ENCODE assay signal across 11 cellular contexts in genomic region chr18:21074336-21075323, GRCh38. TPM values are rescaled to one million over a fixed set of nuclear protein-coding genes. Genes with fewer than 3 reads are reported as not detected.
A peak's percentile ranks its signal among the peaks of the same experiment; 100 is the strongest.
DNase-seq lines count a peak whose midpoint lies in the region; ATAC-seq and TF ChIP-seq lines count a peak whose summit lies in the region.
"Had no signal": no experiment of that assay in that cellular context is flagged by ENCODE, and none has a peak within 500 bp of the region (broad histone marks: within the 10 kb centered on the region; RNA-seq: fewer than 3 reads in every experiment).

No MANE protein-coding gene starts in this region.

- peaks cover 3% of the 10 kb centered on the region for H3K36me3 Mint-ChIP-seq in activated naive CD4-positive, alpha-beta T cell treated with anti-CD3 and anti-CD28 coated beads, Interleukin-2, amount 10 ng/mL, durations not matched to agents 7 days and 5 days

- TF ChIP-seq POLR2A in upper lobe of left lung (IDR thresholded peaks at IDR 0.05) = no peak

- TF ChIP-seq EP300 in upper lobe of left lung (IDR thresholded peaks at IDR 0.05) = no peak

- no peak overlapping the region for H3K4me2 ChIP-seq in OCI-LY1 (ENCODE audit: low read length)

- no peak overlapping the region for H2AFZ ChIP-seq in OCI-LY1 (ENCODE audit: low read length)

- H3K9ac ChIP-seq in OCI-LY1 (ENCODE audit: low read length) = no peak overlapping the region

- 32 to 42% methylated on average over 3 of the region's 3 CpGs for WGBS in upper lobe of left lung, 2 donors

- CTCF ChIA-PET in activated naive CD4-positive, alpha-beta T cell treated with anti-CD3 and anti-CD28 coated beads, Interleukin-2, amount 10 ng/mL, durations not matched to agents 7 days and 5 days (lab: Charles Lee) = no interaction called here

- no peak overlapping the region for H3K4me3 ChIP-seq in OCI-LY1 (ENCODE audit: low read depth, low read length, poor library complexity, severe bottlenecking)
- H3K4me3 ChIP-seq in upper lobe of left lung = no peak overlapping the region

- H3K27ac Mint-ChIP-seq in activated naive CD4-positive, alpha-beta T cell treated with anti-CD3 and anti-CD28 coated beads, Interleukin-2, amount 10 ng/mL, durations not matched to agents 7 days and 5 days = peak overlapping the region; percentile 16

- H3K27me3 ChIP-seq in OCI-LY1 (ENCODE audit: insufficient read depth, low read length) (no peaks in the 10 kb centered on the region), upper lobe of left lung (no peaks in the 10 kb centered on the region)

- TF ChIP-seq CTCF in OCI-LY1 (IDR thresholded peaks at IDR 0.05; ENCODE audit: low read length) = no peak
- no peak for TF ChIP-seq CTCF in upper lobe of left lung (IDR thresholded peaks at IDR 0.05)

- no peaks in the 10 kb centered on the region for H3K27me3 Mint-ChIP-seq in activated naive CD4-positive, alpha-beta T cell treated with anti-CD3 and anti-CD28 coated beads, Interleukin-2, amount 10 ng/mL, durations not matched to agents 7 days and 5 days

- H3K27ac ChIP-seq in OCI-LY1 (ENCODE audit: low read depth, low read length, poor library complexity, severe bottlenecking) (peak overlapping the region; percentile 14), epithelial cell of prostate (peak overlapping the region; percentile 24), upper lobe of left lung (peak overlapping the region in 2 of 4 donors; percentile 54)

- H3K4me1 ChIP-seq in OCI-LY1 (ENCODE audit: insufficient read depth, low read length, severe bottlenecking) (peaks cover 28% of the 10 kb centered on the region), upper lobe of left lung (peaks cover 38 to 54% (median 45%) of the 10 kb centered on the region in 4 donors)

- H3K4me3 Mint-ChIP-seq in activated naive CD4-positive, alpha-beta T cell treated with anti-CD3 and anti-CD28 coated beads, Interleukin-2, amount 10 ng/mL, durations not matched to agents 7 days and 5 days = no peak overlapping the region

- H3K36me3 ChIP-seq in OCI-LY1 (ENCODE audit: insufficient read depth, low read length) = peaks cover 3% of the 10 kb centered on the region; the same call in 1 of the 2 replicates
- no peaks in the 10 kb centered on the region for H3K36me3 ChIP-seq in upper lobe of left lung

- no peaks in the 10 kb centered on the region for H3K9me2 ChIP-seq in OCI-LY1 (ENCODE audit: low read depth, low read length)

- H3K9me3 Mint-ChIP-seq in activated naive CD4-positive, alpha-beta T cell treated with anti-CD3 and anti-CD28 coated beads, Interleukin-2, amount 10 ng/mL, durations not matched to agents 7 days and 5 days = no peaks in the 10 kb centered on the region

- peaks cover 87% of the 10 kb centered on the region for H3K79me2 ChIP-seq in OCI-LY1 (ENCODE audit: insufficient read depth, low read length)

- DNase-seq in activated naive CD4-positive, alpha-beta T cell treated with anti-CD3 and anti-CD28 coated beads, Interleukin-2, amount 10 ng/mL, durations not matched to agents 7 days and 5 days = no peak
- DNase-seq in activated naive CD4-positive, alpha-beta T cell treated with anti-CD3 and anti-CD28 coated beads, Interleukin-2, amount 50 U/mL, for 16 hours = no peak
- peak; percentile 26 for DNase-seq in epithelial cell of prostate (ENCODE audit: low read depth, low spot score)
- no peak for DNase-seq in upper lobe of left lung
- DNase-seq in SHP77 treated with DMSO at 0.1 percent for 48 hours (lab: John Stamatoyannopoulos, UW) = no peak
- DNase-seq: cerebellar nuclear complex; stimulated activated CD4-positive, alpha-beta T cell treated with anti-CD3 and anti-CD28 coated beads, Interleukin-15, amount 100 ng/mL, for 24 hours had no signal

- H3K9me3 ChIP-seq in OCI-LY1 (ENCODE audit: low read length) (no peaks in the 10 kb centered on the region), upper lobe of left lung (no peaks in the 10 kb centered on the region)

- no peaks in the 10 kb centered on the region for H3F3A ChIP-seq in OCI-LY1 (ENCODE audit: insufficient read depth, low read length)

- peaks cover 31% of the 10 kb centered on the region for H3K4me1 Mint-ChIP-seq in activated naive CD4-positive, alpha-beta T cell treated with anti-CD3 and anti-CD28 coated beads, Interleukin-2, amount 10 ng/mL, durations not matched to agents 7 days and 5 days

- H4K20me1 ChIP-seq in OCI-LY1 (ENCODE audit: insufficient read depth, low read length) = peaks cover 7% of the 10 kb centered on the region; the same call in 1 of the 2 replicates

- ATAC-seq in upper lobe of left lung (ENCODE audit: low FRiP score in 2 of 2) = peak; percentile 32 to 40
- ATAC-seq in GM18873 (IDR thresholded peaks at IDR 0.05; ENCODE audit: low FRiP score, unreplicated experiment) = no peak
- no peak for ATAC-seq in GM21825 (IDR thresholded peaks at IDR 0.05; ENCODE audit: unreplicated experiment)
- ATAC-seq: Panc1 had no signal

RNA-seq across cellular contexts. Expression of gene ROCK1, which starts 37.0 kb away (rescaled TPM):
- total RNA-seq in upper lobe of left lung = 100 to 1,000 TPM in 2 of 6 donors, 10 to 100 TPM in 4; 49.4 to 134 (median 75.9) TPM

Comparison
In these comparisons a context has a peak if more than half of its experiments do, and no peak if none do; other contexts are left out.
1. ATAC-seq: peak in upper lobe of left lung (2 of 2); none in GM18873 (single experiment) and GM21825 (single experiment).